In genomic region chr3:141834296-141834695, GRCh38 we compare ENCODE assay signal across 15 cellular contexts. TPM values are rescaled to one million over a fixed set of nuclear protein-coding genes. Genes with fewer than 3 reads are reported as not detected.
DNase-seq lines count a peak whose midpoint lies in the region; ATAC-seq, FAIRE-seq and TF ChIP-seq lines count a peak whose summit lies in the region.
"Had no signal": no experiment of that assay in that cellular context is flagged by ENCODE, and none has a peak within 500 bp of the region (broad histone marks: within the 10 kb centered on the region; RNA-seq: fewer than 3 reads in every experiment).

No MANE protein-coding gene starts in this region.

- no peaks in the 10 kb centered on the region for H3K27me3 ChIP-seq in GM12878 (replicated peaks in 1 of 2; ENCODE audit: control insufficient read depth in 2 of 2, insufficient read depth in 2 of 2, low read length in 1 of 2)
- H3K27me3 ChIP-seq: BLaER1 had no signal

- no peaks in the 10 kb centered on the region for H3K4me1 Mint-ChIP-seq in activated T-cell treated with anti-CD3 and anti-CD28 coated beads, Interleukin-2, amount 50 U/mL, for 72 hours (ENCODE audit: low read depth)
- no peaks in the 10 kb centered on the region for H3K4me1 Mint-ChIP-seq in activated T-cell treated with anti-CD3 and anti-CD28 coated beads, Interleukin-2, amount 50 U/mL, for 24 hours (ENCODE audit: low read depth)
- H3K4me1 Mint-ChIP-seq: CD4-positive, alpha-beta memory T cell had no signal

- no peak overlapping the region for H3K4me2 ChIP-seq in GM12878 (ENCODE audit: control insufficient read depth, insufficient read depth)
- H3K4me2 ChIP-seq: BLaER1 had no signal

- no peak for FAIRE-seq in GM12878 (lab: Jason Lieb, UNC)

- POLR2A ChIA-PET in GM12878 (lab: Charles Lee): no interaction called here

- H3K27ac Mint-ChIP-seq in activated T-cell treated with anti-CD3 and anti-CD28 coated beads, Interleukin-2, amount 50 U/mL, for 72 hours: peak overlapping the region; percentile 80
- no peak overlapping the region for H3K27ac Mint-ChIP-seq in activated T-cell treated with anti-CD3 and anti-CD28 coated beads, Interleukin-2, amount 50 U/mL, for 24 hours

- no peaks in the 10 kb centered on the region for H3K36me3 ChIP-seq in GM12878 (ENCODE audit: control insufficient read depth in 2 of 2, insufficient read depth in 2 of 2, low read length in 1 of 2)
- H3K36me3 ChIP-seq: BLaER1, HAP-1 had no signal

- no peaks in the 10 kb centered on the region for H3K9me3 Mint-ChIP-seq in activated T-cell treated with anti-CD3 and anti-CD28 coated beads, Interleukin-2, amount 50 U/mL, for 72 hours
- no peaks in the 10 kb centered on the region for H3K9me3 Mint-ChIP-seq in activated T-cell treated with anti-CD3 and anti-CD28 coated beads, Interleukin-2, amount 50 U/mL, for 24 hours
- H3K9me3 Mint-ChIP-seq: CD4-positive, alpha-beta memory T cell had no signal

- intact Hi-C loops in GM12878 (cut with micrococcal nuclease; ENCODE audit: unreplicated experiment): no loop called here

- CTCF ChIA-PET in GM12878 (lab: Yijun Ruan, JAX): no interaction called here

- no peak for DNase-seq in activated T-cell treated with anti-CD3 and anti-CD28 coated beads, Interleukin-2, amount 50 U/mL, for 72 hours
- no peak for DNase-seq in activated T-cell treated with anti-CD3 and anti-CD28 coated beads, Interleukin-2, amount 50 U/mL, for 24 hours
- DNase-seq in NAMALWA (ENCODE audit: low spot score) (peak; percentile 42), GM12878 (ENCODE audit: low read depth, low spot score) (no peak), omental fat pad (ENCODE audit: low spot score) (no peak)
- DNase-seq in central memory CD4-positive, alpha-beta T cell: no peak
- DNase-seq: 8988T; CD4-positive, alpha-beta memory T cell; DMS153; DMS79; GF-D8 had no signal

- H3K4me3 Mint-ChIP-seq in activated T-cell treated with anti-CD3 and anti-CD28 coated beads, Interleukin-2, amount 50 U/mL, for 72 hours: no peak overlapping the region
- no peak overlapping the region for H3K4me3 Mint-ChIP-seq in activated T-cell treated with anti-CD3 and anti-CD28 coated beads, Interleukin-2, amount 50 U/mL, for 24 hours
- H3K4me3 Mint-ChIP-seq: CD14-positive monocyte; CD4-positive, alpha-beta memory T cell had no signal

- H2AFZ ChIP-seq in GM12878 (ENCODE audit: control insufficient read depth, low read depth, low read length): no peak overlapping the region

- no peaks in the 10 kb centered on the region for H3K27me3 Mint-ChIP-seq in activated T-cell treated with anti-CD3 and anti-CD28 coated beads, Interleukin-2, amount 50 U/mL, for 72 hours (ENCODE audit: low read depth)
- H3K27me3 Mint-ChIP-seq in activated T-cell treated with anti-CD3 and anti-CD28 coated beads, Interleukin-2, amount 50 U/mL, for 24 hours: no peaks in the 10 kb centered on the region
- H3K27me3 Mint-ChIP-seq: CD4-positive, alpha-beta memory T cell had no signal

- no peak for ATAC-seq in activated T-cell treated with anti-CD3 and anti-CD28 coated beads, Interleukin-2, amount 50 U/mL, for 72 hours (replicated peaks in 1 of 2)
- no peak for ATAC-seq in GM12878
- no peak for ATAC-seq in omental fat pad (ENCODE audit: low FRiP score)
- ATAC-seq in GM21390 (IDR thresholded peaks at IDR 0.05; ENCODE audit: unreplicated experiment): no peak

- SMC1A ChIA-PET in GM12878 (lab: Charles Lee; ENCODE audit: uncharacterized antibody, unreplicated experiment): no interaction called here

- no peaks in the 10 kb centered on the region for H3K36me3 Mint-ChIP-seq in activated T-cell treated with anti-CD3 and anti-CD28 coated beads, Interleukin-2, amount 50 U/mL, for 72 hours (ENCODE audit: insufficient read depth in 2 of 2)
- no peaks in the 10 kb centered on the region for H3K36me3 Mint-ChIP-seq in activated T-cell treated with anti-CD3 and anti-CD28 coated beads, Interleukin-2, amount 50 U/mL, for 24 hours (ENCODE audit: low read depth)
- H3K36me3 Mint-ChIP-seq: CD14-positive monocyte; CD4-positive, alpha-beta memory T cell had no signal

- WGBS in GM12878 (ENCODE audit: insufficient coverage, insufficient replicate concordance, low lambda C conversion rate, missing lambda C conversion rate): 76% methylated on average over 3 of the region's 3 CpGs

- TF ChIP-seq EP300 in GM12878 (IDR thresholded peaks at IDR 0.05; ENCODE audit: borderline replicate concordance in 1 of 2, control insufficient read depth in 1 of 2, low read depth in 2 of 2, low read length in 2 of 2): no peak

- H3K9me3 ChIP-seq in GM12878 (replicated peaks; ENCODE audit: control insufficient read depth, insufficient read depth, low read length): no peaks in the 10 kb centered on the region
- H3K9me3 ChIP-seq: BLaER1 had no signal

- no TSS peak for BruUV-seq in GM12878 (replicated peaks; lab: Mats Ljungman, UMichigan)

- RAD21 ChIA-PET in GM12878 (lab: Charles Lee; ENCODE audit: unreplicated experiment): no interaction called here

- H3K79me2 ChIP-seq in GM12878 (ENCODE audit: control insufficient read depth, insufficient read depth, low read length): no peaks in the 10 kb centered on the region

- H3K27ac ChIP-seq in GM12878 (ENCODE audit: control insufficient read depth, insufficient read depth): no peak overlapping the region
- H3K27ac ChIP-seq: BLaER1 had no signal

- no peak for TF ChIP-seq POLR2A in GM12878 (IDR thresholded peaks at IDR 0.05; ENCODE audit: low read depth, low read length)

- TF ChIP-seq RAD21 in GM12878 (IDR thresholded peaks at IDR 0.05; ENCODE audit: insufficient read depth, low read depth, low read length): no peak

- H3K4me1 ChIP-seq in GM12878 (ENCODE audit: control insufficient read depth, insufficient read depth, low read length): no peaks in the 10 kb centered on the region
- H3K4me1 ChIP-seq: BLaER1, HAP-1 had no signal

- no peaks in the 10 kb centered on the region for H4K20me1 ChIP-seq in GM12878 (ENCODE audit: control insufficient read depth, insufficient read depth)
- H4K20me1 ChIP-seq: BLaER1 had no signal

- no peak overlapping the region for H3K4me3 ChIP-seq in GM12878
- H3K4me3 ChIP-seq: BLaER1, HAP-1 had no signal

- TF ChIP-seq CTCF in GM12878 (IDR thresholded peaks at IDR 0.05 in 2 of 3, conservative IDR thresholded peaks at IDR 0.05 in 1 of 3; ENCODE audit: control insufficient read depth in 2 of 3, extremely low read depth in 1 of 3, insufficient read depth in 1 of 3, low read depth in 3 of 3, low read length in 3 of 3) (no peak), omental fat pad (IDR thresholded peaks at IDR 0.05) (no peak)

- H3K9ac ChIP-seq in GM12878 (ENCODE audit: control insufficient read depth, insufficient read depth, low read length): no peak overlapping the region
- H3K9ac ChIP-seq: BLaER1 had no signal

- in situ Hi-C loops in GM12878 (cut with MboI): no loop called here

TF ChIP-seq in GM12878, 131 proteins besides CTCF, POLR2A, EP300 and RAD21:
- TF ChIP-seq JUNB (IDR thresholded peaks at IDR 0.05): no peak
- no peak for TF ChIP-seq SIN3A (IDR thresholded peaks at IDR 0.05; ENCODE audit: low read depth, low read length)
- TF ChIP-seq, protein P1, sequence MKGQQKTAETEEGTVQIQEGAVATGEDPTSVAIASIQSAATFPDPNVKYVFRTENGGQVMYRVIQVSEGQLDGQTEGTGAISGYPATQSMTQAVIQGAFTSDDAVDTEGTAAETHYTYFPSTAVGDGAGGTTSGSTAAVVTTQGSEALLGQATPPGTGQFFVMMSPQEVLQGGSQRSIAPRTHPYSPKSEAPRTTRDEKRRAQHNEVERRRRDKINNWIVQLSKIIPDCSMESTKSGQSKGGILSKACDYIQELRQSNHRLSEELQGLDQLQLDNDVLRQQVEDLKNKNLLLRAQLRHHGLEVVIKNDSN (IDR thresholded peaks at IDR 0.05; ENCODE audit: borderline replicate concordance, extremely low read length, insufficient read depth, low read depth, low read length): peak; percentile 38
- TF ChIP-seq WRNIP1 (IDR thresholded peaks at IDR 0.05; ENCODE audit: borderline replicate concordance, low read depth, low read length): no peak

RNA-seq across cellular contexts. Expression of gene ATP1B3, which starts 42.1 kb away (rescaled TPM):
- 100 to 1,000 TPM in 1 of 2 donors, 10 to 100 TPM in 1; 79.8 to 102 TPM for total RNA-seq in activated T-cell treated with anti-CD3 and anti-CD28 coated beads, Interleukin-2, amount 50 U/mL, for 72 hours
- total RNA-seq in GM12878 (2013; cell fraction: nucleolus; rRNA removed): 41.3 and 43.7 TPM in 2 replicates
- 34.3 and 42.5 TPM in 2 replicates for total RNA-seq in GM12878 (2014; rRNA removed)
- 61.5 and 65.1 TPM in 2 replicates for total RNA-seq in GM12878 (2014; rRNA removed; fragmentation: Illumina TruSeq; extraction: Trizol)
- total RNA-seq in GM12878 (2021): 102 and 107 TPM in 2 replicates
- polyA plus RNA-seq in GM12878 (2011; ENCODE audit: low read depth): 94.0 TPM
- polyA plus RNA-seq in GM12878 (2011; rRNA removed): 109 and 113 TPM in 2 replicates
- polyA plus RNA-seq in GM12878 (2011; cell fraction: cytosol; rRNA removed): 51.1 and 81.6 TPM in 2 replicates
- polyA plus RNA-seq in GM12878 (2011; cell fraction: nucleus; rRNA removed): 42.2 and 54.1 TPM in 2 replicates
- 82.6 and 90.7 TPM in 2 replicates for polyA plus RNA-seq in GM12878 (2012)
- polyA plus RNA-seq in GM12878 (2014; fragmentation: Illumina TruSeq; extraction: Trizol): 86.5 and 87.4 TPM in 2 replicates
- 100 to 1,000 TPM in 1 of 2 experiments, 10 to 100 TPM in 1; 41.4 to 102 TPM for polyA plus RNA-seq in GM12878 (2014; fragmentation: Nextera tagmentation; extraction: Ambion mirVana)
- polyA plus RNA-seq in GM12878 (2014; rRNA removed): 54.7 and 60.7 TPM in 2 replicates
- 100 to 1,000 TPM; 182 to 200 TPM for polyA plus RNA-seq in GM12878 (2016; fragmentation: Nextera tagmentation; extraction: Ambion mirVana)
- polyA minus RNA-seq in GM12878 (2011; rRNA and poly(A)+ RNA removed): 49.8 and 113 TPM in 2 replicates
- polyA minus RNA-seq in GM12878 (2011; cell fraction: cytosol; rRNA and poly(A)+ RNA removed): 27.0 and 30.8 TPM in 2 replicates
- polyA minus RNA-seq in GM12878 (2011; cell fraction: nucleus; rRNA and poly(A)+ RNA removed): 14.0 and 23.4 TPM in 2 replicates
- 100 to 1,000 TPM in 3 of 4 donors, 10 to 100 TPM in 1; 70.8 to 487 (median 228) TPM for total RNA-seq in omental fat pad
